Comparison of ENCODE assay signal across 1 cellular context in genomic region chr1:156677616-156678596, GRCh38.
TF ChIP-seq lines count a peak whose summit lies in the region.

No MANE protein-coding gene starts in this region.

TF ChIP-seq in K562, 482 proteins besides CTCF, POLR2A, EP300 and RAD21 (continued from another document):
- TF ChIP-seq, protein P1, sequence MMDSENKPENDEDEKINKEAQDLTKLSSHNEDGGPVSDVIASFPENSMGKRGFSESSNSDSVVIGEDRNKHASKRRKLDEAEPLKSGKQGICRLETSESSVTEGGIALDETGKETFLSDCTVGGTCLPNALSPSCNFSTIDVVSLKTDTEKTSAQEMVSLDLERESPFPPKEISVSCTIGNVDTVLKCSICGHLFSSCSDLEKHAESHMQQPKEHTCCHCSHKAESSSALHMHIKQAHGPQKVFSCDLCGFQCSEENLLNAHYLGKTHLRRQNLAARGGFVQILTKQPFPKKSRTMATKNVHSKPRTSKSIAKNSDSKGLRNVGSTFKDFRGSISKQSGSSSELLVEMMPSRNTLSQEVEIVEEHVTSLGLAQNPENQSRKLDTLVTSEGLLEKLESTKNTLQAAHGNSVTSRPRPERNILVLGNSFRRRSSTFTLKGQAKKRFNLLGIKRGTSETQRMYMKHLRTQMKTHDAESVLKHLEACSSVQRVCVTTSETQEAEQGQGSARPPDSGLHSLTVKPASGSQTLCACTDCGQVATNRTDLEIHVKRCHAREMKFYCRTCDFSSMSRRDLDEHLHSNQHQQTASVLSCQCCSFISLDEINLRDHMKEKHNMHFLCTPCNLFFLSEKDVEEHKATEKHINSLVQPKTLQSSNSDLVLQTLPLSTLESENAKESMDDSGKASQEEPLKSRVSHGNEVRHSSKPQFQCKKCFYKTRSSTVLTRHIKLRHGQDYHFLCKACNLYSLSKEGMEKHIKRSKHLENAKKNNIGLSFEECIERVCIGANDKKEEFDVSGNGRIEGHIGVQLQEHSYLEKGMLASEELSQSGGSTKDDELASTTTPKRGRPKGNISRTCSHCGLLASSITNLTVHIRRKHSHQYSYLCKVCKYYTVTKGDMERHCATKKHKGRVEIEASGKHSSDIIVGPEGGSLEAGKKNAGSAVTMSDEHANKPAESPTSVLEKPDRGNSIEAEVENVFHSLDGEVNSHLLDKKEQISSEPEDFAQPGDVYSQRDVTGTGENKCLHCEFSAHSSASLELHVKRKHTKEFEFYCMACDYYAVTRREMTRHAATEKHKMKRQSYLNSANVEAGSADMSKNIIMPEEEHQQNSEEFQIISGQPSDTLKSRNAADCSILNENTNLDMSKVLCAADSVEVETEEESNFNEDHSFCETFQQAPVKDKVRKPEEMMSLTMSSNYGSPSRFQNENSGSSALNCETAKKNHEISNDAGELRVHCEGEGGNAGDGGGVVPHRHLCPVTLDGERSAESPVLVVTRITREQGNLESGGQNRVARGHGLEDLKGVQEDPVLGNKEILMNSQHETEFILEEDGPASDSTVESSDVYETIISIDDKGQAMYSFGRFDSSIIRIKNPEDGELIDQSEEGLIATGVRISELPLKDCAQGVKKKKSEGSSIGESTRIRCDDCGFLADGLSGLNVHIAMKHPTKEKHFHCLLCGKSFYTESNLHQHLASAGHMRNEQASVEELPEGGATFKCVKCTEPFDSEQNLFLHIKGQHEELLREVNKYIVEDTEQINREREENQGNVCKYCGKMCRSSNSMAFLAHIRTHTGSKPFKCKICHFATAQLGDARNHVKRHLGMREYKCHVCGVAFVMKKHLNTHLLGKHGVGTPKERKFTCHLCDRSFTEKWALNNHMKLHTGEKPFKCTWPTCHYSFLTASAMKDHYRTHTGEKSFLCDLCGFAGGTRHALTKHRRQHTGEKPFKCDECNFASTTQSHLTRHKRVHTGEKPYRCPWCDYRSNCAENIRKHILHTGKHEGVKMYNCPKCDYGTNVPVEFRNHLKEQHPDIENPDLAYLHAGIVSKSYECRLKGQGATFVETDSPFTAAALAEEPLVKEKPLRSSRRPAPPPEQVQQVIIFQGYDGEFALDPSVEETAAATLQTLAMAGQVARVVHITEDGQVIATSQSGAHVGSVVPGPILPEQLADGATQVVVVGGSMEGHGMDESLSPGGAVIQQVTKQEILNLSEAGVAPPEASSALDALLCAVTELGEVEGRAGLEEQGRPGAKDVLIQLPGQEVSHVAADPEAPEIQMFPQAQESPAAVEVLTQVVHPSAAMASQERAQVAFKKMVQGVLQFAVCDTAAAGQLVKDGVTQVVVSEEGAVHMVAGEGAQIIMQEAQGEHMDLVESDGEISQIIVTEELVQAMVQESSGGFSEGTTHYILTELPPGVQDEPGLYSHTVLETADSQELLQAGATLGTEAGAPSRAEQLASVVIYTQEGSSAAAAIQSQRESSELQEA (IDR thresholded peaks at IDR 0.05; ENCODE audit: low read depth), result no peak
- TF ChIP-seq BHLHE40 (IDR thresholded peaks at IDR 0.05; ENCODE audit: low read length) (peak; percentile 30; the same call in 1 of the 2 replicates), E2F4 (CRISPR knock-in tag; IDR thresholded peaks at IDR 0.05; ENCODE audit: low read depth) (no peak), ZKSCAN1 (IDR thresholded peaks at IDR 0.05; ENCODE audit: low read depth, low read length) (0 out of 2 replicates have a peak, but pooled peaks have one; percentile 63)
